ENCODE assay signal across 8 cellular contexts in genomic region chr12:50765325-50765911, GRCh38. TPM values are rescaled to one million over a fixed set of nuclear protein-coding genes. Genes with fewer than 3 reads are reported as not detected.
DNase-seq lines count a peak whose midpoint lies in the region; ATAC-seq and TF ChIP-seq lines count a peak whose summit lies in the region.

No MANE protein-coding gene starts in this region.

- peaks cover 31% of the 10 kb centered on the region for H3K4me1 Mint-ChIP-seq in WTC11
- H3K4me1 Mint-ChIP-seq in stimulated activated effector memory CD8-positive, alpha-beta T cell treated with anti-CD3 and anti-CD28 coated beads, Interleukin-12 subunit alpha, Interleukin-12 subunit beta, amount 100 ng/mL, for 72 hours: peaks cover 33% of the 10 kb centered on the region

- peaks cover 7 to 37% (median 28%) of the 10 kb centered on the region in 11 experiments for H3K36me3 ChIP-seq in BLaER1 treated with 17β-estradiol and CSF1 and Interleukin-3, amounts not matched to agents 10 nM and 100 nM
- H3K36me3 ChIP-seq in right lobe of liver: no peaks in the 10 kb centered on the region

- H3K4me3 ChIP-seq in BLaER1 treated with 17β-estradiol and CSF1 and Interleukin-3, amounts not matched to agents 10 nM and 100 nM: peak overlapping the region; percentile 78 to 99 (median 91)
- H3K4me3 ChIP-seq in right lobe of liver: peak overlapping the region; percentile 88 to 98 (median 94)

- POLR2A ChIA-PET in WTC11 (lab: Charles Lee): interaction anchor here (0.6 kb wide), 1 partner anchor 8 kb away, joined by 3 read pairs; no protein-coding TSS in a partner anchor

- no peaks in the 10 kb centered on the region for H3K27me3 ChIP-seq in BLaER1 treated with 17β-estradiol and CSF1 and Interleukin-3, amounts not matched to agents 10 nM and 100 nM
- H3K27me3 ChIP-seq in right lobe of liver: no peaks in the 10 kb centered on the region

- CTCF ChIA-PET in WTC11 (lab: Charles Lee): interaction anchor here (0.6 to 3.2 kb wide), 27 partner anchors 9 to 681 kb away, joined by 3 to 43 read pairs (median 4); partner anchors contain the start of genes DAZAP2, DIP2B and SLC11A2

- H3K27me3 Mint-ChIP-seq in WTC11 (ENCODE audit: low read depth): no peaks in the 10 kb centered on the region

- H3K9me3 Mint-ChIP-seq in WTC11: peaks cover 9% of the 10 kb centered on the region
- no peaks in the 10 kb centered on the region for H3K9me3 Mint-ChIP-seq in stimulated activated effector memory CD8-positive, alpha-beta T cell treated with anti-CD3 and anti-CD28 coated beads, Interleukin-12 subunit alpha, Interleukin-12 subunit beta, amount 100 ng/mL, for 72 hours

- peak overlapping the region; percentile 91 for H3K4me3 Mint-ChIP-seq in WTC11
- H3K4me3 Mint-ChIP-seq in stimulated activated effector memory CD8-positive, alpha-beta T cell treated with anti-CD3 and anti-CD28 coated beads, Interleukin-12 subunit alpha, Interleukin-12 subunit beta, amount 100 ng/mL, for 72 hours: peak overlapping the region; percentile 91

- H3K4me2 ChIP-seq in BLaER1 treated with 17β-estradiol and CSF1 and Interleukin-3, amounts not matched to agents 10 nM and 100 nM: peak overlapping the region; percentile 67 to 93 (median 87)

- no peak for TF ChIP-seq POLR2A in right lobe of liver (IDR thresholded peaks at IDR 0.05)

- peak overlapping the region; percentile 89 to 98 (median 96); a peak in 21 of 22 replicates for H3K27ac ChIP-seq in BLaER1 treated with 17β-estradiol and CSF1 and Interleukin-3, amounts not matched to agents 10 nM and 100 nM
- H3K27ac ChIP-seq in right lobe of liver: peak overlapping the region in 1 of 3 donors; percentile 96

- peaks cover 38 to 45% (median 42%) of the 10 kb centered on the region in 10 experiments for H3K4me1 ChIP-seq in BLaER1 treated with 17β-estradiol and CSF1 and Interleukin-3, amounts not matched to agents 10 nM and 100 nM
- H3K4me1 ChIP-seq in right lobe of liver: peaks cover 0 to 21% (median 7%) of the 10 kb centered on the region in 4 donors

- WGBS in right lobe of liver (ENCODE audit: insufficient coverage, low coverage, low lambda C conversion rate, missing lambda C conversion rate): 2% methylated on average over 7 of the region's 8 CpGs

- peaks cover 0 to 32% (median 24%) of the 10 kb centered on the region in 11 experiments; a peak in 19 of 22 replicates for H3K9me3 ChIP-seq in BLaER1 treated with 17β-estradiol and CSF1 and Interleukin-3, amounts not matched to agents 10 nM and 100 nM (replicated peaks in 1 of 11)
- H3K9me3 ChIP-seq in right lobe of liver: no peaks in the 10 kb centered on the region

- H3K27ac Mint-ChIP-seq in WTC11: peak overlapping the region; percentile 83
- peak overlapping the region; percentile 97 for H3K27ac Mint-ChIP-seq in stimulated activated effector memory CD8-positive, alpha-beta T cell treated with anti-CD3 and anti-CD28 coated beads, Interleukin-12 subunit alpha, Interleukin-12 subunit beta, amount 100 ng/mL, for 72 hours

- TF ChIP-seq CTCF in WTC11 (IDR thresholded peaks at IDR 0.05): no peak
- peak; percentile 65 to 78 (median 71) for TF ChIP-seq CTCF in right lobe of liver (IDR thresholded peaks at IDR 0.05)

- peaks cover 13% of the 10 kb centered on the region for H3K36me3 Mint-ChIP-seq in WTC11
- H3K36me3 Mint-ChIP-seq in stimulated activated effector memory CD8-positive, alpha-beta T cell treated with anti-CD3 and anti-CD28 coated beads, Interleukin-12 subunit alpha, Interleukin-12 subunit beta, amount 100 ng/mL, for 72 hours: peaks cover 18% of the 10 kb centered on the region

- H3K9ac ChIP-seq in BLaER1 treated with 17β-estradiol and CSF1 and Interleukin-3, amounts not matched to agents 10 nM and 100 nM: peak overlapping the region; percentile 89 to 97 (median 93)

- H4K20me1 ChIP-seq in BLaER1 treated with 17β-estradiol and CSF1 and Interleukin-3, amounts not matched to agents 10 nM and 100 nM: peaks cover 8 to 50% (median 27%) of the 10 kb centered on the region in 11 experiments; a peak in 16 of 22 replicates

- intact Hi-C loops in right lobe of liver (cut with DNase I): no loop called here

- DNase-seq in NCI-H2029 (lab: John Stamatoyannopoulos, UW) (peak; percentile 21), WTC11 (ENCODE audit: low spot score) (peak; percentile 23), dermis microvascular lymphatic vessel endothelial cell (ENCODE audit: low read depth in 2 of 2) (peak; percentile 46 to 58), right lobe of liver (peak in 1 of 3 donors; percentile 22), NCI-H446 treated with DMSO at 0.1 percent for 48 hours (lab: John Stamatoyannopoulos, UW) (no peak)
- DNase-seq in stimulated activated effector memory CD8-positive, alpha-beta T cell treated with anti-CD3 and anti-CD28 coated beads, Interleukin-12 subunit alpha, Interleukin-12 subunit beta, amount 100 ng/mL, for 72 hours (ENCODE audit: low spot score in 2 of 2): no peak

- ATAC-seq in GM21360 (IDR thresholded peaks at IDR 0.05; ENCODE audit: unreplicated experiment) (peak; percentile 26), WTC11 (peak; percentile 12; the same call in 1 of the 2 replicates), right lobe of liver (peak; percentile 42 to 57 (median 48))
- ATAC-seq in stimulated activated effector memory CD8-positive, alpha-beta T cell treated with anti-CD3 and anti-CD28 coated beads, Interleukin-12 subunit alpha, Interleukin-12 subunit beta, amount 100 ng/mL, for 72 hours: peak; percentile 49

TF ChIP-seq in WTC11, 78 proteins besides CTCF, POLR2A, EP300 and RAD21 (continues in another document):
- TF ChIP-seq ZNF416 (CRISPR knock-in tag; IDR thresholded peaks at IDR 0.05) (no peak), SMAD4 (CRISPR knock-in tag; IDR thresholded peaks at IDR 0.05) (no peak), ATF1 (CRISPR knock-in tag; IDR thresholded peaks at IDR 0.05) (no peak), CBFB (CRISPR knock-in tag; IDR thresholded peaks at IDR 0.05; ENCODE audit: low read depth) (no peak), ZNF396 (CRISPR knock-in tag; IDR thresholded peaks at IDR 0.05; ENCODE audit: borderline replicate concordance) (no peak), TP53 (CRISPR knock-in tag; IDR thresholded peaks at IDR 0.05) (no peak), ATF2 (CRISPR knock-in tag; IDR thresholded peaks at IDR 0.05; ENCODE audit: borderline replicate concordance, low read depth) (no peak), MXD4 (CRISPR knock-in tag; IDR thresholded peaks at IDR 0.05; ENCODE audit: borderline replicate concordance) (no peak)
- TF ChIP-seq, protein P1, sequence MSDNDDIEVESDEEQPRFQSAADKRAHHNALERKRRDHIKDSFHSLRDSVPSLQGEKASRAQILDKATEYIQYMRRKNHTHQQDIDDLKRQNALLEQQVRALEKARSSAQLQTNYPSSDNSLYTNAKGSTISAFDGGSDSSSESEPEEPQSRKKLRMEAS (CRISPR knock-in tag; IDR thresholded peaks at IDR 0.05): no peak
- TF ChIP-seq, protein P2, sequence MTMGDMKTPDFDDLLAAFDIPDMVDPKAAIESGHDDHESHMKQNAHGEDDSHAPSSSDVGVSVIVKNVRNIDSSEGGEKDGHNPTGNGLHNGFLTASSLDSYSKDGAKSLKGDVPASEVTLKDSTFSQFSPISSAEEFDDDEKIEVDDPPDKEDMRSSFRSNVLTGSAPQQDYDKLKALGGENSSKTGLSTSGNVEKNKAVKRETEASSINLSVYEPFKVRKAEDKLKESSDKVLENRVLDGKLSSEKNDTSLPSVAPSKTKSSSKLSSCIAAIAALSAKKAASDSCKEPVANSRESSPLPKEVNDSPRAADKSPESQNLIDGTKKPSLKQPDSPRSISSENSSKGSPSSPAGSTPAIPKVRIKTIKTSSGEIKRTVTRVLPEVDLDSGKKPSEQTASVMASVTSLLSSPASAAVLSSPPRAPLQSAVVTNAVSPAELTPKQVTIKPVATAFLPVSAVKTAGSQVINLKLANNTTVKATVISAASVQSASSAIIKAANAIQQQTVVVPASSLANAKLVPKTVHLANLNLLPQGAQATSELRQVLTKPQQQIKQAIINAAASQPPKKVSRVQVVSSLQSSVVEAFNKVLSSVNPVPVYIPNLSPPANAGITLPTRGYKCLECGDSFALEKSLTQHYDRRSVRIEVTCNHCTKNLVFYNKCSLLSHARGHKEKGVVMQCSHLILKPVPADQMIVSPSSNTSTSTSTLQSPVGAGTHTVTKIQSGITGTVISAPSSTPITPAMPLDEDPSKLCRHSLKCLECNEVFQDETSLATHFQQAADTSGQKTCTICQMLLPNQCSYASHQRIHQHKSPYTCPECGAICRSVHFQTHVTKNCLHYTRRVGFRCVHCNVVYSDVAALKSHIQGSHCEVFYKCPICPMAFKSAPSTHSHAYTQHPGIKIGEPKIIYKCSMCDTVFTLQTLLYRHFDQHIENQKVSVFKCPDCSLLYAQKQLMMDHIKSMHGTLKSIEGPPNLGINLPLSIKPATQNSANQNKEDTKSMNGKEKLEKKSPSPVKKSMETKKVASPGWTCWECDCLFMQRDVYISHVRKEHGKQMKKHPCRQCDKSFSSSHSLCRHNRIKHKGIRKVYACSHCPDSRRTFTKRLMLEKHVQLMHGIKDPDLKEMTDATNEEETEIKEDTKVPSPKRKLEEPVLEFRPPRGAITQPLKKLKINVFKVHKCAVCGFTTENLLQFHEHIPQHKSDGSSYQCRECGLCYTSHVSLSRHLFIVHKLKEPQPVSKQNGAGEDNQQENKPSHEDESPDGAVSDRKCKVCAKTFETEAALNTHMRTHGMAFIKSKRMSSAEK (CRISPR knock-in tag; IDR thresholded peaks at IDR 0.05; ENCODE audit: borderline replicate concordance): no peak

RNA-seq across cellular contexts. Expression of gene ATF1, which starts 1.5 kb away (rescaled TPM):
- total RNA-seq in WTC11 (2021) (34.6 to 36.6 TPM (median 34.8 TPM) in 3 replicates), dermis microvascular lymphatic vessel endothelial cell (18.5 and 20.1 TPM in 2 replicates), right lobe of liver (10 to 100 TPM in 5 of 6 experiments, 1 to 10 TPM in 1; 7.3 to 19.9 (median 13.4) TPM)

Comparison
In these comparisons a context has a peak if more than half of its experiments do, and no peak if none do; other contexts are left out.
1. DNase-seq: peak in NCI-H2029 (single experiment), WTC11 (single experiment) and dermis microvascular lymphatic vessel endothelial cell (2 of 2); none in stimulated activated effector memory CD8-positive, alpha-beta T cell treated with anti-CD3 and anti-CD28 coated beads, Interleukin-12 subunit alpha, Interleukin-12 subunit beta, amount 100 ng/mL, for 72 hours (0 of 2) and NCI-H446 treated with DMSO at 0.1 percent for 48 hours (single experiment).
2. Peak in every context shown above with its lines, with median percentiles within 50 percentile points of each other: ATAC-seq.